ENCODE assay signal across 10 cellular contexts in the genomic region with DNA sequence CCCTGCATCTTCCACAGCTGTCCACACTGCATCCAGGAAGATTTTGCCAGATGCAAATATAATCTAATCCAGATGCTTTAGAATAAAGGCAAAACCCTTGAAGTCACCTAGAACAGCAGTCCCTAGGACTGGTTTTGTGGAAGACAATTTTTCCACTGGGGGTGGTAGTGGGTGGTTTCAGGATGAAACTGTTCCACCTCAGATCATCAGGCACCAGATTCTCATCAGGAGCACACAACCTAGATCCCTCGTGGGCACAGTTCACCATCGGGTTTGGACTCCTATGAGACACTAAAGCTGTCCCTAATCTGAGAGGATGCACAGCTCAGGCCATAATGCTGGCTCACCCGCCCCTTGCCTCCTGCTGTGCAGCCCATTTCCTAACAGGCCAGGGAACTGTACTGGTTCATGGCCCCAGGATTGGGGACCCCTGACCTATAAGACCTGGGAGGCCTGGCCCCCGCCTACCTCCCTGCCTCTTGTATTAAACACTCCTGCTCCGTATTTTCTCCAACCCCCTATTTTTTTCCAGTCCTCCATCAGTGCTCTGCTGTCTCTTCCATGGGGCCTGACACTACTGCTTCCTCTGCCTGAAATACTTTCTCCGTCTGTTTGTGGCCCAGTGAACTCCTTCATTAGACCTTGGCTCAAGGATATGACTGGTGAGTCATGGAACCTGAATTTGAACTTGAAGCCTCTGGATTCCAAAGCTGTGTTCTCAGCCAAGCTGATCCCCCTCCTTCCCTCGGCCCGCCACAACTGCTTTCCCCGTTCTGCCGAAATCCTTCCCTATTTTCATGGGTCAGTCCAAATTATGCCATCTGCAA.
DNase-seq lines count a peak whose midpoint lies in the region; ATAC-seq and TF ChIP-seq lines count a peak whose summit lies in the region.
"Had no signal": no experiment of that assay in that cellular context is flagged by ENCODE, and none has a peak within 500 bp of the region (broad histone marks: within the 10 kb centered on the region; RNA-seq: fewer than 3 reads in every experiment).

No MANE protein-coding gene starts in this region.

- no peak for TF ChIP-seq POLR2A in right lobe of liver (IDR thresholded peaks at IDR 0.05)

- peak; percentile 60 for DNase-seq in activated effector memory CD4-positive, alpha-beta T cell treated with anti-CD3 and anti-CD28 coated beads, Interleukin-2, amount 50 U/mL, for 16 hours
- DNase-seq in activated effector memory CD4-positive, alpha-beta T cell treated with Interleukin-2 at 50 U/mL for 16 hours, result no peak
- DNase-seq in chondrocyte (ENCODE audit: low spot score), result no peak
- DNase-seq in right lobe of liver, result no peak
- DNase-seq in ureter (ENCODE audit: low spot score), result peak; percentile 45
- no peak for DNase-seq in GM13976 (ENCODE audit: low spot score)
- no peak for DNase-seq in MV-4-11 (lab: John Stamatoyannopoulos, UW)
- DNase-seq: CD4-positive, alpha-beta T cell had no signal

- H3K36me3 ChIP-seq in right lobe of liver, result peaks cover 0 to 5% (median under 1%) of the 10 kb centered on the region in 4 donors

- H3K4me3 Mint-ChIP-seq in chondrocyte (ENCODE audit: unreplicated experiment), result peak overlapping the region; percentile 11
- H3K4me3 Mint-ChIP-seq: CD4-positive, alpha-beta T cell had no signal

- TF ChIP-seq CTCF in chondrocyte (IDR thresholded peaks at IDR 0.05), result peak; percentile 5
- no peak for TF ChIP-seq CTCF in right lobe of liver (IDR thresholded peaks at IDR 0.05)
- no peak for TF ChIP-seq CTCF in GM13976 (IDR thresholded peaks at IDR 0.05; ENCODE audit: borderline replicate concordance, control extremely low read depth, extremely low read depth, insufficient read depth, missing control alignments)

- peaks cover 0 to 4% (median 0%) of the 10 kb centered on the region in 4 donors for H3K4me1 ChIP-seq in right lobe of liver

- H3K4me3 ChIP-seq in right lobe of liver, result no peak overlapping the region

- H3K36me3 Mint-ChIP-seq in chondrocyte (ENCODE audit: low read depth), result peaks cover 2% of the 10 kb centered on the region

- no peaks in the 10 kb centered on the region for H3K9me3 Mint-ChIP-seq in chondrocyte (ENCODE audit: low read depth)
- H3K9me3 Mint-ChIP-seq: CD4-positive, alpha-beta T cell had no signal

- peak; percentile 45 to 72 (median 50) for ATAC-seq in right lobe of liver
- no peak for ATAC-seq in HG02840 (IDR thresholded peaks at IDR 0.05; ENCODE audit: low FRiP score, unreplicated experiment)

- peak overlapping the region; percentile 86 for H3K27ac Mint-ChIP-seq in chondrocyte (ENCODE audit: unreplicated experiment)
- H3K27ac Mint-ChIP-seq: CD4-positive, alpha-beta T cell had no signal

- intact Hi-C loops in right lobe of liver (cut with DNase I), result no loop called here

- H3K27ac ChIP-seq in right lobe of liver, result no peak overlapping the region
- H3K27ac ChIP-seq: VCaP had no signal

- in situ Hi-C loops in GM13976 (cut with MboI; ENCODE audit: low sequenced_read_pairs, unreplicated experiment), result no loop called here

- H3K9me3 ChIP-seq in right lobe of liver, result no peaks in the 10 kb centered on the region

- 75% methylated on average over 7 of the region's 10 CpGs for WGBS in right lobe of liver (ENCODE audit: insufficient coverage, low coverage, low lambda C conversion rate, missing lambda C conversion rate)

- H3K27me3 Mint-ChIP-seq in chondrocyte (ENCODE audit: low read depth), result no peaks in the 10 kb centered on the region
- H3K27me3 Mint-ChIP-seq: CD4-positive, alpha-beta T cell had no signal

- H3K4me1 Mint-ChIP-seq in chondrocyte (ENCODE audit: low read depth), result peaks cover 49% of the 10 kb centered on the region

- H3K27me3 ChIP-seq in right lobe of liver, result no peaks in the 10 kb centered on the region

Comparison
In these comparisons a context has a peak if more than half of its experiments do, and no peak if none do; other contexts are left out.
1. DNase-seq: peak in activated effector memory CD4-positive, alpha-beta T cell treated with anti-CD3 and anti-CD28 coated beads, Interleukin-2, amount 50 U/mL, for 16 hours (single experiment) and ureter (single experiment); none in activated effector memory CD4-positive, alpha-beta T cell treated with Interleukin-2 at 50 U/mL for 16 hours (single experiment), chondrocyte (single experiment), right lobe of liver (0 of 3), GM13976 (single experiment) and MV-4-11 (single experiment).